In genomic region chr20:64048402-64049044, GRCh38 we compare ENCODE assay signal across 1 cellular context.
TF ChIP-seq lines count a peak whose summit lies in the region.

No MANE protein-coding gene starts in this region.

TF ChIP-seq in WTC11, 78 proteins besides CTCF, POLR2A, EP300 and RAD21 (continued from another document):
- TF ChIP-seq ARID4B (CRISPR knock-in tag; IDR thresholded peaks at IDR 0.05; ENCODE audit: borderline replicate concordance) (no peak), CBFB (CRISPR knock-in tag; IDR thresholded peaks at IDR 0.05; ENCODE audit: low read depth) (0 out of 2 replicates have a peak, but pooled peaks have one; percentile 15), E2F1 (CRISPR knock-in tag; IDR thresholded peaks at IDR 0.05) (no peak), ZBTB43 (CRISPR knock-in tag; IDR thresholded peaks at IDR 0.05) (no peak), GRHL2 (CRISPR knock-in tag; IDR thresholded peaks at IDR 0.05; ENCODE audit: insufficient replicate concordance, severe bottlenecking) (no peak), ZNF423 (CRISPR knock-in tag; IDR thresholded peaks at IDR 0.05) (peak; percentile 57), NR3C1 (CRISPR knock-in tag; conservative IDR thresholded peaks at IDR 0.05; ENCODE audit: low read depth) (no peak), ZNF425 (CRISPR knock-in tag; conservative IDR thresholded peaks at IDR 0.05) (no peak)
TF ChIP-seq in WTC11: peak in this region for 4.
